8 cellular contexts compared by ENCODE assay signal in genomic region chr1:2195785-2196184, GRCh38. TPM values are rescaled to one million over a fixed set of nuclear protein-coding genes. Genes with fewer than 3 reads are reported as not detected.
DNase-seq lines count a peak whose midpoint lies in the region; ATAC-seq, FAIRE-seq and TF ChIP-seq lines count a peak whose summit lies in the region.

No MANE protein-coding gene starts in this region.

- WGBS in gastroesophageal sphincter (ENCODE audit: low coverage in 1 of 2), 2 donors, result 60 to 71% methylated on average over 1 to 5 of the region's 11 CpGs
- 87% methylated on average over 9 of the region's 11 CpGs for WGBS in smooth muscle cell (ENCODE audit: low lambda C conversion rate)

- peaks cover 49% of the 10 kb centered on the region for H3K4me1 ChIP-seq in CD4-positive, alpha-beta memory T cell (ENCODE audit: insufficient read depth, low read length)
- peaks cover 4% of the 10 kb centered on the region for H3K4me1 ChIP-seq in PC-9 (replicated peaks; ENCODE audit: insufficient read depth)
- H3K4me1 ChIP-seq in gastroesophageal sphincter, result peaks cover 4 to 76% (median 58%) of the 10 kb centered on the region in 3 donors
- H3K4me1 ChIP-seq in smooth muscle cell (ENCODE audit: low read depth), result peaks cover 20% of the 10 kb centered on the region

- H3K79me2 ChIP-seq in PC-9 (ENCODE audit: low read depth) (no peaks in the 10 kb centered on the region), smooth muscle cell (ENCODE audit: low read depth) (peaks cover 40% of the 10 kb centered on the region)

- no peak overlapping the region for H3K9ac ChIP-seq in smooth muscle cell (ENCODE audit: low read depth)

- CTCF ChIA-PET in CD4-positive, alpha-beta memory T cell (lab: Charles Lee; ENCODE audit: partially characterized antibody), result interaction anchor here (0.9 to 11.5 kb wide), 13 partner anchors 22 to 390 kb away, joined by 3 to 236 read pairs (median 11); partner anchors contain the start of genes MORN1 and RER1
- CTCF ChIA-PET in PC-9 (lab: Charles Lee), result interaction anchor here (1.4 to 2.1 kb wide), 3 partner anchors 9 to 352 kb away, joined by 4 to 15 read pairs (median 7); no protein-coding TSS in a partner anchor

- H3F3A ChIP-seq in PC-9 (ENCODE audit: insufficient read depth, low read depth) (peaks cover 9% of the 10 kb centered on the region), smooth muscle cell (ENCODE audit: low read depth) (peaks cover 21% of the 10 kb centered on the region)

- no peaks in the 10 kb centered on the region for H3K9me2 ChIP-seq in PC-9 (ENCODE audit: insufficient read depth)

- H3K27ac Mint-ChIP-seq in CD4-positive, alpha-beta memory T cell, result peak overlapping the region in 3 of 7 donors; percentile 47 to 97 (median 87)

- no peak overlapping the region for H3K4me3 ChIP-seq in CD4-positive, alpha-beta memory T cell (ENCODE audit: low read length in 2 of 2)
- H3K4me3 ChIP-seq in PC-9 (no peak overlapping the region; the same call in 1 of the 2 replicates), gastroesophageal sphincter (no peak overlapping the region), smooth muscle cell (no peak overlapping the region)

- intact Hi-C loops in CD4-positive, alpha-beta memory T cell (cut with micrococcal nuclease), result loop anchor here (1.0 to 5.0 kb wide), 11 partner anchors 10 to 391 kb away; partner anchors contain the start of genes MORN1, PANK4, PEX10 and PRXL2B
- intact Hi-C loops in PC-9 (cut with micrococcal nuclease; ENCODE audit: unreplicated experiment), result loop anchor here (1.0 to 10.0 kb wide), 5 partner anchors 37 to 1229 kb away; no protein-coding TSS in a partner anchor

- no peaks in the 10 kb centered on the region for H4K20me1 ChIP-seq in PC-9 (ENCODE audit: insufficient read depth)
- no peaks in the 10 kb centered on the region for H4K20me1 ChIP-seq in smooth muscle cell (ENCODE audit: low read depth)

- peaks cover 8 to 41% (median 24%) of the 10 kb centered on the region in 4 donors for H3K4me1 Mint-ChIP-seq in CD4-positive, alpha-beta memory T cell

- TF ChIP-seq EP300 in gastroesophageal sphincter (IDR thresholded peaks at IDR 0.05), result no peak

- FAIRE-seq in GM19239 (lab: Jason Lieb, UNC), result no peak

- peak overlapping the region; percentile 64 for H3K27ac ChIP-seq in CD4-positive, alpha-beta memory T cell (ENCODE audit: low read depth, low read length)
- H3K27ac ChIP-seq in PC-9, result no peak overlapping the region
- peak overlapping the region; percentile 94 to 99 (median 96) for H3K27ac ChIP-seq in gastroesophageal sphincter
- peak overlapping the region; percentile 84 for H3K27ac ChIP-seq in smooth muscle cell (ENCODE audit: low read depth)

- H2AFZ ChIP-seq in PC-9 (no peak overlapping the region), smooth muscle cell (ENCODE audit: low read depth) (no peak overlapping the region)

- no peak for DNase-seq in CD4-positive, alpha-beta memory T cell
- no peak for DNase-seq in PC-9
- no peak for DNase-seq in smooth muscle cell (lab: John Stamatoyannopoulos, UW; ENCODE audit: unreplicated experiment)
- no peak for DNase-seq in omental fat pad (ENCODE audit: low spot score)
- DNase-seq in GM19239 (ENCODE audit: insufficient read length, low spot score), result no peak

- BruUV-seq in PC-9 (replicated peaks; lab: Mats Ljungman, UMichigan), result no TSS peak

- POLR2A ChIA-PET in CD4-positive, alpha-beta memory T cell (lab: Charles Lee; ENCODE audit: partially characterized antibody), result interaction anchor here (1.1 to 5.2 kb wide), 15 partner anchors 10 to 382 kb away, joined by 3 to 78 read pairs (median 8); partner anchors contain the start of genes MORN1, PANK4, PEX10 and RER1
- POLR2A ChIA-PET in PC-9 (lab: Charles Lee; ENCODE audit: unreplicated experiment), result no interaction called here

- H3K4me2 ChIP-seq in PC-9 (peak overlapping the region; percentile 78; the same call in 1 of the 2 replicates), smooth muscle cell (peak overlapping the region; percentile 99)

- ATAC-seq in gastroesophageal sphincter (no peak), HG03175 (IDR thresholded peaks at IDR 0.05; ENCODE audit: unreplicated experiment) (no peak), omental fat pad (ENCODE audit: low FRiP score) (no peak), HG02678 (IDR thresholded peaks at IDR 0.05; ENCODE audit: unreplicated experiment) (no peak)

- H3K9me3 Mint-ChIP-seq in CD4-positive, alpha-beta memory T cell, result no peaks in the 10 kb centered on the region

- no peak overlapping the region for H3K4me3 Mint-ChIP-seq in CD4-positive, alpha-beta memory T cell

- no peaks in the 10 kb centered on the region for H3K36me3 ChIP-seq in CD4-positive, alpha-beta memory T cell (ENCODE audit: insufficient read depth, low read length)
- H3K36me3 ChIP-seq in PC-9 (ENCODE audit: low read depth) (no peaks in the 10 kb centered on the region), gastroesophageal sphincter (no peaks in the 10 kb centered on the region), smooth muscle cell (ENCODE audit: low read depth) (no peaks in the 10 kb centered on the region)

- no peaks in the 10 kb centered on the region for H3K9me3 ChIP-seq in CD4-positive, alpha-beta memory T cell (ENCODE audit: control insufficient read depth in 1 of 2, low read length in 2 of 2)
- H3K9me3 ChIP-seq in PC-9 (ENCODE audit: insufficient read depth, low read depth), result no peaks in the 10 kb centered on the region
- H3K9me3 ChIP-seq in gastroesophageal sphincter, result no peaks in the 10 kb centered on the region
- H3K9me3 ChIP-seq in smooth muscle cell (replicated peaks; ENCODE audit: low read depth), result no peaks in the 10 kb centered on the region

- H3K36me3 Mint-ChIP-seq in CD4-positive, alpha-beta memory T cell, result peaks cover 0 to 3% of the 10 kb centered on the region in 2 donors

- TF ChIP-seq CTCF in PC-9 (conservative IDR thresholded peaks at IDR 0.05) (no peak), gastroesophageal sphincter (IDR thresholded peaks at IDR 0.05) (no peak), smooth muscle cell (IDR thresholded peaks at IDR 0.05; ENCODE audit: borderline replicate concordance, insufficient read depth, poor library complexity, severe bottlenecking) (no peak), omental fat pad (IDR thresholded peaks at IDR 0.05) (no peak)

- TF ChIP-seq POLR2A in gastroesophageal sphincter (IDR thresholded peaks at IDR 0.05), result no peak

- H3K27me3 ChIP-seq in CD4-positive, alpha-beta memory T cell (ENCODE audit: insufficient read depth, low read length), result no peaks in the 10 kb centered on the region
- H3K27me3 ChIP-seq in PC-9 (ENCODE audit: insufficient read depth, low read depth) (no peaks in the 10 kb centered on the region), gastroesophageal sphincter (no peaks in the 10 kb centered on the region), smooth muscle cell (ENCODE audit: low read depth) (no peaks in the 10 kb centered on the region)

- H3K27me3 Mint-ChIP-seq in CD4-positive, alpha-beta memory T cell, result no peaks in the 10 kb centered on the region

RNA-seq across cellular contexts. Expression of gene FAAP20, which starts 1.2 kb away (rescaled TPM):
- total RNA-seq in CD4-positive, alpha-beta memory T cell, result 10 to 100 TPM; 38.4 to 40.8 TPM
- polyA plus RNA-seq in CD4-positive, alpha-beta memory T cell, result 10 to 100 TPM; 54.2 to 58.9 TPM
- total RNA-seq in PC-9 (2021), result 72.1 and 97.1 TPM in 2 replicates
- total RNA-seq in gastroesophageal sphincter, result 10 to 100 TPM; 25.8 to 51.1 (median 43.3) TPM
- 33.1 and 39.8 TPM in 2 replicates for total RNA-seq in smooth muscle cell
- polyA plus RNA-seq in smooth muscle cell, result 152 and 162 TPM in 2 replicates
- total RNA-seq in omental fat pad, result 10 to 100 TPM; 14.2 to 24.9 (median 21.8) TPM

RNA-seq across cellular contexts. Expression of gene SKI, which starts 32.3 kb away (rescaled TPM):
- total RNA-seq in CD4-positive, alpha-beta memory T cell, result 100 to 1,000 TPM in 1 of 2 experiments, 10 to 100 TPM in 1; 96.1 to 104 TPM
- under 1 TPM; 0.08 to 0.86 TPM for polyA plus RNA-seq in CD4-positive, alpha-beta memory T cell
- total RNA-seq in PC-9 (2021) (36.2 and 39.1 TPM in 2 replicates), gastroesophageal sphincter (100 to 1,000 TPM in 1 of 4 donors, 10 to 100 TPM in 3; 60.2 to 157 (median 79.0) TPM), smooth muscle cell (14.4 and 19.6 TPM in 2 replicates), omental fat pad (10 to 100 TPM; 35.3 to 54.0 (median 47.3) TPM)
- polyA plus RNA-seq in smooth muscle cell, result 4.2 and 6.8 TPM in 2 replicates
